9 cellular contexts compared by ENCODE assay signal in the genomic region with DNA sequence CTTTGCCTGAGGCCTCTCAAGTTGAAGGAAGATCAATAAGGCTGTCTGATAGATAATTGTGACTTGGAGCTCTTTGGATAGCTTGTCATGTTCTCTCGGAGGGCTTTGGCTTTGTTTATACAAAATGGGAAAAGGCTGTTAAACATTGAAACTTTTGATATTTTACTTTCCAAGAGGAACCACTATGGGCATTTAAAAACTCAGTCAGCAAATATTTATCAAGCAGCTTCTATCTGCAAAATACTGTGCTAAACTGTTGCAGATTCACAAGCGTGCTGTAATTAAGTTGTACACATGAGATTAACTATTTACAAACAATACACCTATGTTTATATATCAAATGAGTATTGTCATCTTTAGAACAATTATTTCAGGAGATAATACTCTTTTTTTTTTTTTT. TPM values are rescaled to one million over a fixed set of nuclear protein-coding genes. Genes with fewer than 3 reads are reported as not detected.
DNase-seq lines count a peak whose midpoint lies in the region; ATAC-seq and TF ChIP-seq lines count a peak whose summit lies in the region.
"Had no signal": no experiment of that assay in that cellular context is flagged by ENCODE, and none has a peak within 500 bp of the region (broad histone marks: within the 10 kb centered on the region; RNA-seq: fewer than 3 reads in every experiment).

No MANE protein-coding gene starts in this region.

- ATAC-seq in heart left ventricle (no peak), Right ventricle myocardium superior (ENCODE audit: poor library complexity) (no peak), lower lobe of right lung (no peak), upper lobe of left lung (ENCODE audit: low FRiP score in 2 of 2) (no peak)

- H3K27me3 Mint-ChIP-seq in activated naive CD8-positive, alpha-beta T cell treated with anti-CD3 and anti-CD28 coated beads for 36 hours: no peaks in the 10 kb centered on the region

- no peak overlapping the region for H3K4me3 Mint-ChIP-seq in activated naive CD8-positive, alpha-beta T cell treated with anti-CD3 and anti-CD28 coated beads for 36 hours

- no peak for DNase-seq in heart left ventricle
- DNase-seq in Right ventricle myocardium superior: no peak
- DNase-seq in activated naive CD8-positive, alpha-beta T cell treated with anti-CD3 and anti-CD28 coated beads for 36 hours: no peak
- DNase-seq in lower lobe of right lung: no peak
- DNase-seq in upper lobe of left lung: no peak
- no peak for DNase-seq in ureter (ENCODE audit: low spot score)
- DNase-seq in SK-N-DZ (ENCODE audit: low spot score): no peak
- no peak for DNase-seq in RPMI8226
- DNase-seq: SK-N-SH had no signal

- no peak for TF ChIP-seq EP300 in upper lobe of left lung (IDR thresholded peaks at IDR 0.05)

- 47 to 58% (median 56%) methylated on average over 2 of the region's 2 CpGs for WGBS in heart left ventricle, 4 donors
- 33 to 39% methylated on average over 2 of the region's 2 CpGs for WGBS in upper lobe of left lung, 2 donors

- H3K27ac ChIP-seq in heart left ventricle (peak overlapping the region in 8 of 12 donors; percentile 6 to 95 (median 34)), lower lobe of right lung (peak overlapping the region; percentile 72), upper lobe of left lung (peak overlapping the region; percentile 72 to 86 (median 78))

- no peak for TF ChIP-seq CTCF in heart left ventricle (IDR thresholded peaks at IDR 0.05)
- TF ChIP-seq CTCF in lower lobe of right lung (IDR thresholded peaks at IDR 0.05): no peak
- no peak for TF ChIP-seq CTCF in upper lobe of left lung (IDR thresholded peaks at IDR 0.05)

- H3K4me1 Mint-ChIP-seq in activated naive CD8-positive, alpha-beta T cell treated with anti-CD3 and anti-CD28 coated beads for 36 hours: peaks cover 53% of the 10 kb centered on the region

- no peaks in the 10 kb centered on the region for H3K36me3 Mint-ChIP-seq in activated naive CD8-positive, alpha-beta T cell treated with anti-CD3 and anti-CD28 coated beads for 36 hours

- no peaks in the 10 kb centered on the region for H3K36me3 ChIP-seq in heart left ventricle
- H3K36me3 ChIP-seq in lower lobe of right lung: no peaks in the 10 kb centered on the region
- no peaks in the 10 kb centered on the region for H3K36me3 ChIP-seq in upper lobe of left lung

- H3K27me3 ChIP-seq in heart left ventricle (no peaks in the 10 kb centered on the region), lower lobe of right lung (ENCODE audit: low read depth) (no peaks in the 10 kb centered on the region), upper lobe of left lung (no peaks in the 10 kb centered on the region)

- H3K4me1 ChIP-seq in heart left ventricle (peaks cover 0 to 69% (median 13%) of the 10 kb centered on the region in 12 donors), lower lobe of right lung (peaks cover 49% of the 10 kb centered on the region), upper lobe of left lung (peaks cover 34 to 39% (median 36%) of the 10 kb centered on the region in 4 donors)

- H3K27ac Mint-ChIP-seq in activated naive CD8-positive, alpha-beta T cell treated with anti-CD3 and anti-CD28 coated beads for 36 hours: peak overlapping the region; percentile 74

- intact Hi-C loops in heart left ventricle (cut with DNase I) (loop anchor here in 1 of 10 donors (10.0 kb wide), 1 partner anchor 83 kb away; no protein-coding TSS in a partner anchor), Right ventricle myocardium superior (cut with DNase I) (loop anchor here (10.0 kb wide), 1 partner anchor 83 kb away; no protein-coding TSS in a partner anchor), lower lobe of right lung (cut with DNase I) (no loop called here)

- H3K9me3 ChIP-seq in heart left ventricle: no peaks in the 10 kb centered on the region
- H3K9me3 ChIP-seq in lower lobe of right lung: no peaks in the 10 kb centered on the region
- no peaks in the 10 kb centered on the region for H3K9me3 ChIP-seq in upper lobe of left lung
- H3K9me3 ChIP-seq: SK-N-SH had no signal

- no peaks in the 10 kb centered on the region for H3K9me3 Mint-ChIP-seq in activated naive CD8-positive, alpha-beta T cell treated with anti-CD3 and anti-CD28 coated beads for 36 hours

- TF ChIP-seq POLR2A in heart left ventricle (IDR thresholded peaks at IDR 0.05) (no peak), upper lobe of left lung (IDR thresholded peaks at IDR 0.05) (no peak)

- H3K4me3 ChIP-seq in heart left ventricle (no peak overlapping the region), lower lobe of right lung (no peak overlapping the region), upper lobe of left lung (no peak overlapping the region)

RNA-seq across cellular contexts. Expression of gene SORL1, which starts 34.5 kb away (rescaled TPM):
- total RNA-seq in heart left ventricle (10 to 100 TPM in 3 of 9 donors, 1 to 10 TPM in 6; 2.9 to 20.5 (median 5.8) TPM), Right ventricle myocardium superior (4.7 TPM), lower lobe of right lung (74.0 TPM), upper lobe of left lung (10 to 100 TPM; 33.3 to 85.9 (median 67.2) TPM), ureter (134 TPM)
- under 1 TPM; 0.72 to 0.83 TPM for polyA plus RNA-seq in heart left ventricle
- 10 to 100 TPM; 47.5 to 47.9 TPM for total RNA-seq in activated naive CD8-positive, alpha-beta T cell treated with anti-CD3 and anti-CD28 coated beads for 36 hours
- 9.1 and 12.0 TPM in 2 replicates for polyA plus RNA-seq in SK-N-DZ (2014; cell fraction: cytosol; rRNA removed)
- 14.3 and 18.5 TPM in 2 replicates for polyA plus RNA-seq in SK-N-DZ (2014; cell fraction: nucleus; rRNA removed)
